In the genomic region with DNA sequence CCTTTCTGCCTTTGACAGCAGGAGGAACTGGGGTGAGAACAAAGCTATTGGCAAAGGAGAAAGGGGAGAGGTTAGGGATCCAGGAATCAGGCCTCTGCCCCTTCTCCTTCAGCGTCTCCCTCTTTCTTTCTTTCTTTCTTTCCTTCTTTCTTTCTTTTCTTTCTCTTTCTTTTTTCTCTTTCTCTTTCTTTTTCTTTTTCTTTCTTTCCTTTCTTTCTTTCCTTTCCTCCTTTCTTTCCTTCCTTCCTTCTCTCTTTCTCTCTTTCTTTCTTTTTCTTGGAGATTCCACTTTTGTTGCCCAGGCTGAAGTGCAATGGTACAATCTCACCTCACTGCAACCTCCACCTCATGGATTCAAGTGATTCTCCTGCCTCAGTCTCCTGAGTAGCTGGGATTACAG, we compare ENCODE assay signal across 22 cellular contexts.
"Had no signal": no experiment of that assay in that cellular context is flagged by ENCODE, and none has a peak within 500 bp of the region (broad histone marks: within the 10 kb centered on the region; RNA-seq: fewer than 3 reads in every experiment).

No MANE protein-coding gene starts in this region.

- H3K9me3 ChIP-seq: SJSA1 had no signal

- ATAC-seq: HepG2 had no signal

- DNase-seq: IMR-90, Kasumi-1, MV-4-11, NCI-H1048, NCI-H1105, NCI-H1417, NCI-H146, NCI-H1694 treated with DMSO at 0.1 percent for 48 hours, NCI-H1930, NCI-H2081, NCI-H2107, NCI-H2227 treated with DMSO at 0.1 percent for 48 hours, NCI-H446, NCI-H510A, NCI-H524 treated with DMSO at 0.1 percent for 48 hours, NCI-H69, NCI-H774, Right ventricle myocardium superior, RPMI8226, SIG-M5 had no signal
